Comparison of ENCODE assay signal across 8 cellular contexts in genomic region chr6:157235600-157236039, GRCh38.
DNase-seq lines count a peak whose midpoint lies in the region; ATAC-seq and TF ChIP-seq lines count a peak whose summit lies in the region.

No MANE protein-coding gene starts in this region.

- peak; percentile 49 to 69 for TF ChIP-seq CTCF in mammary epithelial cell (conservative IDR thresholded peaks at IDR 0.05 in 1 of 2, IDR thresholded peaks at IDR 0.05 in 1 of 2; ENCODE audit: extremely low read depth in 1 of 2, insufficient read depth in 1 of 2, low read depth in 1 of 2, low read length in 2 of 2)

- peak; percentile 11 for DNase-seq in SIG-M5 treated with dmso at 0.1 percent for 504 hours (lab: John Stamatoyannopoulos, UW; ENCODE audit: unreplicated experiment)
- no peak for DNase-seq in SIG-M5 (lab: John Stamatoyannopoulos, UW)
- DNase-seq in T-helper 2 cell treated with Interferon-gamma antibody and Interleukin-4, amounts not matched to agents 5 μg/mL and 100 μg/mL, for 36 hours (ENCODE audit: low spot score), result peak; percentile 35
- DNase-seq in mammary epithelial cell, result peak; percentile 16
- no peak for DNase-seq in iPS DF 6.9 (ENCODE audit: low read depth, low spot score)
- no peak for DNase-seq in D341Med (ENCODE audit: low spot score)

- peaks cover 7% of the 10 kb centered on the region for H3K4me1 ChIP-seq in mammary epithelial cell (ENCODE audit: insufficient read depth, low read length)
- H3K4me1 ChIP-seq in iPS DF 6.9 (ENCODE audit: control insufficient read depth, insufficient read depth, low read length), result peaks cover 4% of the 10 kb centered on the region
- H3K4me1 ChIP-seq in rectal smooth muscle tissue (ENCODE audit: control insufficient read depth, insufficient read depth, low read length), result peaks cover 4% of the 10 kb centered on the region

- H3K36me3 ChIP-seq in mammary epithelial cell (ENCODE audit: insufficient read depth, low read length), result no peaks in the 10 kb centered on the region
- H3K36me3 ChIP-seq in iPS DF 6.9 (ENCODE audit: control insufficient read depth, insufficient read depth, low read length), result no peaks in the 10 kb centered on the region
- H3K36me3 ChIP-seq in rectal smooth muscle tissue (ENCODE audit: control insufficient read depth, insufficient read depth, low read length), result no peaks in the 10 kb centered on the region

- H3K27ac Mint-ChIP-seq in T-helper 2 cell treated with Interferon-gamma antibody and Interleukin-4, amounts not matched to agents 5 μg/mL and 100 μg/mL, for 36 hours, result peak overlapping the region; percentile 37

- peak overlapping the region; percentile 87 for H3K4me3 Mint-ChIP-seq in T-helper 2 cell treated with Interferon-gamma antibody and Interleukin-4, amounts not matched to agents 5 μg/mL and 100 μg/mL, for 36 hours

- H3K27me3 ChIP-seq in mammary epithelial cell (ENCODE audit: insufficient read depth, low read length) (peaks cover 15% of the 10 kb centered on the region), iPS DF 6.9 (ENCODE audit: control insufficient read depth, insufficient read depth, low read length) (peaks cover 3% of the 10 kb centered on the region; the same call in 1 of the 2 replicates), rectal smooth muscle tissue (ENCODE audit: control insufficient read depth, insufficient read depth, low read length) (no peaks in the 10 kb centered on the region)

- H3K36me3 Mint-ChIP-seq in T-helper 2 cell treated with Interferon-gamma antibody and Interleukin-4, amounts not matched to agents 5 μg/mL and 100 μg/mL, for 36 hours (ENCODE audit: low read depth), result peaks cover 2% of the 10 kb centered on the region

- no peaks in the 10 kb centered on the region for H3K79me2 ChIP-seq in mammary epithelial cell (ENCODE audit: insufficient read depth, low read length)

- peak overlapping the region; percentile 86 for H3K4me2 ChIP-seq in mammary epithelial cell (ENCODE audit: insufficient read depth, low read depth, low read length)

- CTCF ChIA-PET in mammary epithelial cell (lab: Charles Lee; ENCODE audit: low non-redundant PET), result interaction anchor here (0.7 kb wide), 1 partner anchor 32 kb away, joined by 3 read pairs; no protein-coding TSS in a partner anchor

- in situ Hi-C loops in mammary epithelial cell (cut with MboI; ENCODE audit: low sequenced_read_pairs in 2 of 2), result no loop called here

- no peak overlapping the region for H3K27ac ChIP-seq in mammary epithelial cell (ENCODE audit: insufficient read depth, low read depth, low read length)
- no peak overlapping the region for H3K27ac ChIP-seq in iPS DF 6.9 (ENCODE audit: low read length)
- peak overlapping the region; percentile 18 for H3K27ac ChIP-seq in rectal smooth muscle tissue (ENCODE audit: low read depth, low read length)

- no peaks in the 10 kb centered on the region for H3K9me3 ChIP-seq in mammary epithelial cell (replicated peaks; ENCODE audit: insufficient read depth, low read length)
- no peaks in the 10 kb centered on the region for H3K9me3 ChIP-seq in iPS DF 6.9 (ENCODE audit: control insufficient read depth, insufficient read depth, low read length)

- H3K9ac ChIP-seq in mammary epithelial cell (ENCODE audit: insufficient read depth, low read length) (no peak overlapping the region), rectal smooth muscle tissue (ENCODE audit: low read length) (peak overlapping the region; percentile 42)

- H3K9me3 Mint-ChIP-seq in T-helper 2 cell treated with Interferon-gamma antibody and Interleukin-4, amounts not matched to agents 5 μg/mL and 100 μg/mL, for 36 hours, result peaks cover 4% of the 10 kb centered on the region

- H3K27me3 Mint-ChIP-seq in T-helper 2 cell treated with Interferon-gamma antibody and Interleukin-4, amounts not matched to agents 5 μg/mL and 100 μg/mL, for 36 hours (ENCODE audit: low read depth), result peaks cover 57% of the 10 kb centered on the region

- dilution Hi-C loops in mammary epithelial cell (cut with HindIII; ENCODE audit: low sequenced_read_pairs), result no loop called here

- H4K20me1 ChIP-seq in mammary epithelial cell (ENCODE audit: insufficient read depth, low read length), result no peaks in the 10 kb centered on the region

- intact Hi-C loops in mammary epithelial cell (cut with micrococcal nuclease), result loop anchor here (2.0 kb wide), 1 partner anchor 39 kb away; no protein-coding TSS in a partner anchor

- 2% methylated on average over 23 of the region's 28 CpGs for WGBS in mammary epithelial cell (ENCODE audit: low coverage, missing lambda C conversion rate)
- WGBS in iPS DF 6.9 (ENCODE audit: insufficient coverage, insufficient read length), result no CpG with 5 or more reads among the region's 28 CpGs

- H3K4me3 ChIP-seq in mammary epithelial cell (replicated peaks in 1 of 3; ENCODE audit: insufficient read depth in 1 of 3, low read depth in 2 of 3, low read length in 3 of 3) (peak overlapping the region; percentile 8 to 46 (median 26)), iPS DF 6.9 (ENCODE audit: low read length) (peak overlapping the region; percentile 40; the same call in 1 of the 2 replicates), rectal smooth muscle tissue (ENCODE audit: low read length) (peak overlapping the region; percentile 67)

- no TSS peak for BruUV-seq in mammary epithelial cell (replicated peaks; lab: Mats Ljungman, UMichigan)

- peak overlapping the region; percentile 70 for H2AFZ ChIP-seq in mammary epithelial cell (ENCODE audit: low read depth, low read length)

- H3K4me1 Mint-ChIP-seq in T-helper 2 cell treated with Interferon-gamma antibody and Interleukin-4, amounts not matched to agents 5 μg/mL and 100 μg/mL, for 36 hours (ENCODE audit: low read depth), result peaks cover 9% of the 10 kb centered on the region

- ATAC-seq in HG03520 (IDR thresholded peaks at IDR 0.05; ENCODE audit: unreplicated experiment), result no peak

Comparison
In these comparisons a context has a peak if more than half of its experiments do, and no peak if none do; other contexts are left out.
1. DNase-seq: peak in SIG-M5 treated with dmso at 0.1 percent for 504 hours (single experiment), T-helper 2 cell treated with Interferon-gamma antibody and Interleukin-4, amounts not matched to agents 5 μg/mL and 100 μg/mL, for 36 hours (single experiment) and mammary epithelial cell (single experiment); none in SIG-M5 (single experiment), iPS DF 6.9 (single experiment) and D341Med (single experiment).
2. Peak in every context shown above with its lines, with median percentiles within 50 percentile points of each other: H3K4me3 ChIP-seq.